16 cellular contexts compared by ENCODE assay signal in the genomic region with DNA sequence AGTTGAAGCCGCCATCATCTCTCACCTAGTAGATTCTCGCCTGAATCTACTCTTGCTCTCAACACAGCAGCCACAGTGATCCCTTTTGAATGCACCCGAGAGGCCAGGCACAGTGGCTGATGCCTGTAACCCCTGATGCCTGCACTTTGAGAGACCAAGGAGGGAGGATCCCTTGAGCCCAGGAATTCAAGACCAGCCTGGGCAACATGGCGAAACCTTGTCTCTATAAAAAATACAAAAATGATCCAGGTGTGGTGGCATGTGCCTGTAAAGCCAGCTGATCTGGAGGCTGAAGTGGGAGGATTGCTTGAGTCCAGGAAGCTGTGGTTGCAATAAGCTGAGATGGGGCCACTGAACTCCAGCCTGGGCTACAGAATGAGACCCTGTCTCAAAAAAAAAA.
A peak's percentile ranks its signal among the peaks of the same experiment; 100 is the strongest.
DNase-seq lines count a peak whose midpoint lies in the region; ATAC-seq, FAIRE-seq and TF ChIP-seq lines count a peak whose summit lies in the region.
"Had no signal": no experiment of that assay in that cellular context is flagged by ENCODE, and none has a peak within 500 bp of the region (broad histone marks: within the 10 kb centered on the region; RNA-seq: fewer than 3 reads in every experiment).

No MANE protein-coding gene starts in this region.

- FAIRE-seq in HepG2 (lab: Jason Lieb, UNC), result no peak
- FAIRE-seq: GM12878 had no signal

- BruUV-seq in HepG2 (replicated peaks; lab: Mats Ljungman, UMichigan), result no TSS peak

- CTCF ChIA-PET in HepG2 (lab: Yijun Ruan, JAX; ENCODE audit: low intra/inter-chr PET ratio, low total read pairs), result no interaction called here

- 98% methylated on average over 4 of the region's 4 CpGs for WGBS in HepG2 (ENCODE audit: low lambda C conversion rate)
- WGBS in right lobe of liver (ENCODE audit: insufficient coverage, low coverage, low lambda C conversion rate, missing lambda C conversion rate), result 94% methylated on average over 4 of the region's 4 CpGs
- WGBS in spleen, 5 donors, result 95 to 99% (median 97%) methylated on average over 4 of the region's 4 CpGs
- WGBS in body of pancreas, 2 donors, result 93 to 96% methylated on average over 4 of the region's 4 CpGs

- no peaks in the 10 kb centered on the region for H3K9me3 ChIP-seq in HepG2 (ENCODE audit: low read length)
- H3K9me3 ChIP-seq in right lobe of liver, result no peaks in the 10 kb centered on the region
- no peaks in the 10 kb centered on the region for H3K9me3 ChIP-seq in spleen
- H3K9me3 ChIP-seq in body of pancreas, result no peaks in the 10 kb centered on the region
- H3K9me3 ChIP-seq: HAP-1 had no signal

- TF ChIP-seq POLR2A in HepG2 (IDR thresholded peaks at IDR 0.05; ENCODE audit: insufficient read depth in 1 of 2, low read depth in 2 of 2, low read length in 2 of 2) (no peak), right lobe of liver (IDR thresholded peaks at IDR 0.05) (no peak), spleen (IDR thresholded peaks at IDR 0.05) (no peak), body of pancreas (IDR thresholded peaks at IDR 0.05) (no peak)

- H3K4me2 ChIP-seq in HepG2 (ENCODE audit: low read depth, low read length), result no peak overlapping the region
- H3K4me2 ChIP-seq in KMS-11, result peak overlapping the region; percentile 13; the same call in 1 of the 2 replicates

- no peak for TF ChIP-seq CTCF in HepG2 (CRISPR knock-in tag; IDR thresholded peaks at IDR 0.05)
- no peak for TF ChIP-seq CTCF in right lobe of liver (IDR thresholded peaks at IDR 0.05)
- TF ChIP-seq CTCF in KMS-11 (conservative IDR thresholded peaks at IDR 0.05; ENCODE audit: low read depth, low read length), result no peak
- no peak for TF ChIP-seq CTCF in spleen (IDR thresholded peaks at IDR 0.05 in 8 of 11, conservative IDR thresholded peaks at IDR 0.05 in 3 of 11)
- no peak for TF ChIP-seq CTCF in body of pancreas (IDR thresholded peaks at IDR 0.05)

- in situ Hi-C loops in HepG2 (cut with HindIII; ENCODE audit: extremely low pct_ligation_motif_present, low pct_unique_long_range_greater_than_20kb), result no loop called here

- H3K9ac ChIP-seq in HepG2 (ENCODE audit: insufficient read depth, low read depth, low read length) (no peak overlapping the region), KMS-11 (no peak overlapping the region)
- H3K9ac ChIP-seq: GM23248 had no signal

- H4K20me1 ChIP-seq in HepG2 (ENCODE audit: insufficient read depth, low read length) (no peaks in the 10 kb centered on the region), KMS-11 (ENCODE audit: insufficient read depth) (no peaks in the 10 kb centered on the region)

- TF ChIP-seq RAD21 in HepG2 (CRISPR knock-in tag; IDR thresholded peaks at IDR 0.05), result no peak

- TF ChIP-seq EP300 in HepG2 (IDR thresholded peaks at IDR 0.05; ENCODE audit: low read depth in 2 of 2, low read length in 2 of 2), result no peak
- no peak for TF ChIP-seq EP300 in HepG2 (CRISPR knock-in tag; IDR thresholded peaks at IDR 0.05; ENCODE audit: borderline replicate concordance)

- H3K27ac ChIP-seq in HepG2 (ENCODE audit: extremely low read length, insufficient read depth, low read length) (no peak overlapping the region), right lobe of liver (no peak overlapping the region), KMS-11 (peak overlapping the region; percentile 99; the same call in 1 of the 2 replicates), spleen (peak overlapping the region; percentile 45 to 98 (median 96)), body of pancreas (no peak overlapping the region)
- H3K27ac ChIP-seq: GM23248 had no signal

- POLR2A ChIA-PET in HepG2 (lab: Yijun Ruan, JAX), result interaction anchor here (1.2 kb wide), 1 partner anchor 19 kb away, joined by 3 read pairs; no protein-coding TSS in a partner anchor

- ATAC-seq in HepG2, result no peak
- ATAC-seq in right lobe of liver, result no peak
- ATAC-seq in body of pancreas, result no peak
- ATAC-seq: CD8-positive, alpha-beta T cell; GM12878 had no signal

- DNase-seq in HepG2 (ENCODE audit: low spot score) (no peak), right lobe of liver (no peak), islet precursor cell (peak; percentile 4), spleen (no peak), body of pancreas (no peak), SIG-M5 treated with dmso at 0.1 percent for 504 hours (lab: John Stamatoyannopoulos, UW; ENCODE audit: unreplicated experiment) (no peak), NCI-H1436 (lab: John Stamatoyannopoulos, UW) (no peak)
- DNase-seq: 8988T; C1 segment of cervical spinal cord; Calu3; CD8-positive, alpha-beta T cell; DMS79 treated with DMSO at 0.1 percent for 48 hours; GM23248 had no signal

- H3K27me3 ChIP-seq in HepG2 (ENCODE audit: control insufficient read depth in 1 of 2, insufficient read depth in 2 of 2, low read length in 2 of 2) (no peaks in the 10 kb centered on the region), right lobe of liver (no peaks in the 10 kb centered on the region), KMS-11 (ENCODE audit: insufficient read depth, low read depth) (no peaks in the 10 kb centered on the region), spleen (replicated peaks in 1 of 7) (no peaks in the 10 kb centered on the region), body of pancreas (no peaks in the 10 kb centered on the region)

- intact Hi-C loops in HepG2 (cut with micrococcal nuclease; ENCODE audit: unreplicated experiment) (no loop called here), right lobe of liver (cut with DNase I) (no loop called here), spleen (cut with DNase I; ENCODE audit: low total_unique reads) (loop anchor here (10.0 kb wide), 1 partner anchor 66 kb away; no protein-coding TSS in a partner anchor), body of pancreas (cut with DNase I) (no loop called here)

- H2AFZ ChIP-seq in HepG2 (ENCODE audit: low read length), result no peak overlapping the region
- no peak overlapping the region for H2AFZ ChIP-seq in KMS-11 (ENCODE audit: low read depth)
- H2AFZ ChIP-seq: GM23248 had no signal

- H3K4me3 ChIP-seq in HepG2 (replicated peaks in 1 of 3; ENCODE audit: insufficient read depth in 1 of 3, low read depth in 2 of 3, low read length in 3 of 3), result no peak overlapping the region
- H3K4me3 ChIP-seq in right lobe of liver, result no peak overlapping the region
- H3K4me3 ChIP-seq in KMS-11 (IDR thresholded peaks at IDR 0.05; ENCODE audit: insufficient read depth, low read depth, low read length), result no peak overlapping the region
- H3K4me3 ChIP-seq in spleen, result no peak overlapping the region
- H3K4me3 ChIP-seq in body of pancreas, result no peak overlapping the region
- H3K4me3 ChIP-seq: GM12878, GM23248, HAP-1 had no signal

- no peaks in the 10 kb centered on the region for H3K36me3 ChIP-seq in HepG2 (replicated peaks in 1 of 2; ENCODE audit: control insufficient read depth in 1 of 2, insufficient read depth in 2 of 2, low read length in 2 of 2)
- no peaks in the 10 kb centered on the region for H3K36me3 ChIP-seq in right lobe of liver
- no peaks in the 10 kb centered on the region for H3K36me3 ChIP-seq in KMS-11 (ENCODE audit: insufficient read depth)
- H3K36me3 ChIP-seq in spleen, result no peaks in the 10 kb centered on the region
- H3K36me3 ChIP-seq in body of pancreas (replicated peaks in 1 of 2; ENCODE audit: insufficient read depth in 1 of 2, low read depth in 2 of 2), result no peaks in the 10 kb centered on the region
- H3K36me3 ChIP-seq: HAP-1 had no signal

- H3K4me1 ChIP-seq in HepG2 (ENCODE audit: insufficient read depth, low read length), result peaks cover 95% of the 10 kb centered on the region
- H3K4me1 ChIP-seq in right lobe of liver, result peaks cover 0 to 17% (median 5%) of the 10 kb centered on the region in 4 donors
- H3K4me1 ChIP-seq in KMS-11 (ENCODE audit: low read depth, poor library complexity, severe bottlenecking), result peaks cover 69% of the 10 kb centered on the region
- peaks cover 59 to 97% (median 70%) of the 10 kb centered on the region in 6 donors for H3K4me1 ChIP-seq in spleen
- H3K4me1 ChIP-seq in body of pancreas, result no peaks in the 10 kb centered on the region
- H3K4me1 ChIP-seq: HAP-1 had no signal

- peaks cover 18% of the 10 kb centered on the region for H3K79me2 ChIP-seq in HepG2 (ENCODE audit: insufficient read depth, low read length)
- 0 out of 2 replicates have a peak, but pooled peaks cover 11% of the 10 kb centered on the region for H3K79me2 ChIP-seq in KMS-11 (ENCODE audit: insufficient read depth, low read depth)

TF ChIP-seq in HepG2, 621 proteins besides CTCF, POLR2A, EP300 and RAD21 (continues in another document):
- TF ChIP-seq BCL3 (CRISPR knock-in tag; IDR thresholded peaks at IDR 0.05), result peak; percentile 52; the same call in 1 of the 2 replicates

Comparison
In these comparisons a context has a peak if more than half of its experiments do, and no peak if none do; other contexts are left out.
1. H3K27ac ChIP-seq: peak in KMS-11 (single experiment) and spleen (8 of 8); none in HepG2 (single experiment), right lobe of liver (0 of 3) and body of pancreas (0 of 4).